In genomic region chr18:59502222-59502898, GRCh38 we compare ENCODE assay signal across 10 cellular contexts.
DNase-seq lines count a peak whose midpoint lies in the region; ATAC-seq and TF ChIP-seq lines count a peak whose summit lies in the region.
"Had no signal": no experiment of that assay in that cellular context is flagged by ENCODE, and none has a peak within 500 bp of the region (broad histone marks: within the 10 kb centered on the region; RNA-seq: fewer than 3 reads in every experiment).

No MANE protein-coding gene starts in this region.

- CTCF ChIA-PET in HEK293 (lab: Yijun Ruan, JAX), result interaction anchor here (2.3 kb wide), 1 partner anchor 43 kb away, joined by 6 read pairs; no protein-coding TSS in a partner anchor

- no peaks in the 10 kb centered on the region for H3K27me3 ChIP-seq in body of pancreas

- TF ChIP-seq POLR2A in body of pancreas (IDR thresholded peaks at IDR 0.05), result no peak

- POLR2A ChIA-PET in HEK293 (lab: Yijun Ruan, JAX), result interaction anchor here (1.3 kb wide), 1 partner anchor 122 kb away, joined by 3 read pairs; no protein-coding TSS in a partner anchor

- H3K27ac ChIP-seq in HEK293 (ENCODE audit: extremely low read depth, low read depth, low read length) (peak overlapping the region; percentile 77), body of pancreas (peak overlapping the region in 1 of 4 donors; percentile 30)

- H3K4me1 ChIP-seq in HEK293 (ENCODE audit: control insufficient read depth, insufficient read depth, low read length), result peaks cover 12% of the 10 kb centered on the region
- H3K4me1 ChIP-seq in body of pancreas, result peaks cover 6% of the 10 kb centered on the region

- WGBS in body of pancreas, 2 donors, result 27 to 29% methylated on average over 8 to 9 of the region's 9 CpGs

- no peak overlapping the region for H3K4me3 ChIP-seq in HEK293 (ENCODE audit: low read depth, low read length)
- no peak overlapping the region for H3K4me3 ChIP-seq in body of pancreas

- ATAC-seq in body of pancreas (peak; percentile 81), GM21390 (IDR thresholded peaks at IDR 0.05; ENCODE audit: unreplicated experiment) (no peak)
- ATAC-seq: T-cell had no signal

- TF ChIP-seq CTCF in HEK293 (tag by site-specific recombination; IDR thresholded peaks at IDR 0.05) (no peak), body of pancreas (IDR thresholded peaks at IDR 0.05) (no peak)

- H3K9me3 ChIP-seq in HEK293 (ENCODE audit: control insufficient read depth, insufficient read depth, low read depth, low read length), result no peaks in the 10 kb centered on the region
- H3K9me3 ChIP-seq in body of pancreas, result no peaks in the 10 kb centered on the region

- intact Hi-C loops in body of pancreas (cut with DNase I), result no loop called here

- DNase-seq in body of pancreas, result peak in 3 of 4 donors; percentile 24 to 36 (median 26)
- DNase-seq in iris pigment epithelial cell (ENCODE audit: low read depth), result peak; percentile 93
- DNase-seq in smooth muscle cell of the brain vasculature (ENCODE audit: low read depth, low spot score), result peak; percentile 67
- DNase-seq in effector CD8-positive, alpha-beta T cell (lab: John Stamatoyannopoulos, UW), result no peak
- no peak for DNase-seq in NOMO-1 treated with DMSO at 0.1 percent for 48 hours (lab: John Stamatoyannopoulos, UW; ENCODE audit: unreplicated experiment)
- DNase-seq in NCI-H1436 (lab: John Stamatoyannopoulos, UW), result no peak
- DNase-seq: activated naive CD4-positive, alpha-beta T cell treated with anti-CD3 and anti-CD28 coated beads, Interleukin-2, amount 10 ng/mL, durations not matched to agents 7 days and 5 days; T-cell had no signal

- no peaks in the 10 kb centered on the region for H3K36me3 ChIP-seq in HEK293 (ENCODE audit: control insufficient read depth in 2 of 2, insufficient read depth in 1 of 2, low read length in 2 of 2)
- no peaks in the 10 kb centered on the region for H3K36me3 ChIP-seq in body of pancreas (replicated peaks in 1 of 2; ENCODE audit: insufficient read depth in 1 of 2, low read depth in 2 of 2)

TF ChIP-seq in HEK293, 187 proteins besides CTCF, POLR2A, EP300 and RAD21 (continues in another document):
- TF ChIP-seq ZNF544 (tag by site-specific recombination; IDR thresholded peaks at IDR 0.05) (no peak), ZSCAN18 (tag by site-specific recombination; IDR thresholded peaks at IDR 0.05) (no peak), ZBTB48 (tag by site-specific recombination; IDR thresholded peaks at IDR 0.05) (peak; percentile 90), ZNF629 (tag by site-specific recombination; IDR thresholded peaks at IDR 0.05) (peak; percentile 91), GLIS2 (tag by site-specific recombination; IDR thresholded peaks at IDR 0.05) (peak; percentile 9; the same call in 1 of the 2 replicates), PRDM10 (tag by site-specific recombination; IDR thresholded peaks at IDR 0.05) (peak; percentile 40; the same call in 1 of the 2 replicates), ZNF10 (tag by site-specific recombination; IDR thresholded peaks at IDR 0.05) (peak; percentile 31), ZNF121 (tag by site-specific recombination; IDR thresholded peaks at IDR 0.05) (no peak), ZNF239 (tag by site-specific recombination; IDR thresholded peaks at IDR 0.05) (peak; percentile 9; the same call in 1 of the 2 replicates), KLF1 (tag by site-specific recombination; IDR thresholded peaks at IDR 0.05) (peak; percentile 54), ZSCAN4 (tag by site-specific recombination; IDR thresholded peaks at IDR 0.05) (0 out of 2 replicates have a peak, but pooled peaks have one; percentile 14), KLF8 (tag by site-specific recombination; IDR thresholded peaks at IDR 0.05) (peak; percentile 90), ZNF350 (tag by site-specific recombination; IDR thresholded peaks at IDR 0.05) (peak; percentile 59; the same call in 1 of the 2 replicates), ZFP69B (tag by site-specific recombination; IDR thresholded peaks at IDR 0.05) (peak; percentile 91), ZFHX2 (tag by site-specific recombination; conservative IDR thresholded peaks at IDR 0.05) (0 out of 2 replicates have a peak, but pooled peaks have one; percentile 26), ZBTB44 (tag by site-specific recombination; IDR thresholded peaks at IDR 0.05) (peak; percentile 66), ZNF112 (tag by site-specific recombination; IDR thresholded peaks at IDR 0.05) (no peak), ZNF692 (tag by site-specific recombination; IDR thresholded peaks at IDR 0.05) (peak; percentile 97)

Comparison
In these comparisons a context has a peak if more than half of its experiments do, and no peak if none do; other contexts are left out.
1. DNase-seq: peak in body of pancreas (3 of 4), iris pigment epithelial cell (single experiment) and smooth muscle cell of the brain vasculature (single experiment); none in effector CD8-positive, alpha-beta T cell (single experiment), NOMO-1 treated with DMSO at 0.1 percent for 48 hours (single experiment) and NCI-H1436 (single experiment).